Comparison of ENCODE assay signal across 8 cellular contexts in genomic region chr13:108326318-108326717, GRCh38. TPM values are rescaled to one million over a fixed set of nuclear protein-coding genes. Genes with fewer than 3 reads are reported as not detected.
A peak's percentile ranks its signal among the peaks of the same experiment; 100 is the strongest.
DNase-seq lines count a peak whose midpoint lies in the region; ATAC-seq and TF ChIP-seq lines count a peak whose summit lies in the region.

No MANE protein-coding gene starts in this region.

- DNase-seq in Right ventricle myocardium inferior (ENCODE audit: missing footprints) = peak; percentile 44
- DNase-seq in heart right ventricle = no peak
- DNase-seq in SIG-M5 (lab: John Stamatoyannopoulos, UW) = peak; percentile 57
- DNase-seq in type B pancreatic cell (ENCODE audit: extremely low spot score, unreplicated experiment) = no peak
- no peak for DNase-seq in anterior cingulate cortex (lab: John Stamatoyannopoulos, UW)
- DNase-seq in NCI-H1694 (lab: John Stamatoyannopoulos, UW) = no peak
- DNase-seq in activated CD4-positive, CD25-positive, alpha-beta regulatory T cell (lab: John Stamatoyannopoulos, UW) = no peak

- peak overlapping the region in 1 of 10 donors; percentile 16 for H3K27ac ChIP-seq in heart right ventricle

- ATAC-seq in Right ventricle myocardium inferior = no peak
- ATAC-seq in heart right ventricle = no peak
- ATAC-seq in HG03064 (IDR thresholded peaks at IDR 0.05; ENCODE audit: low read depth, unreplicated experiment) = peak; percentile 55

- H3K36me3 ChIP-seq in heart right ventricle = no peaks in the 10 kb centered on the region

- peaks cover 7% of the 10 kb centered on the region for H3K27me3 Mint-ChIP-seq in type B pancreatic cell

- H3K36me3 Mint-ChIP-seq in type B pancreatic cell = no peaks in the 10 kb centered on the region

- intact Hi-C loops in Right ventricle myocardium inferior (cut with DNase I) = no loop called here
- intact Hi-C loops in heart right ventricle (cut with DNase I) = loop anchor here in 7 of 10 donors (5.0 to 10.0 kb wide), 5 partner anchors 102 to 571 kb away; no protein-coding TSS in a partner anchor

- WGBS in heart right ventricle, 2 donors = 54 to 55% methylated on average over 6 of the region's 6 CpGs

- peaks cover 0 to 52% (median 9%) of the 10 kb centered on the region in 7 donors for H3K27me3 ChIP-seq in heart right ventricle

- no peaks in the 10 kb centered on the region for H3K9me3 ChIP-seq in heart right ventricle

- TF ChIP-seq CTCF in heart right ventricle (IDR thresholded peaks at IDR 0.05) = no peak
- TF ChIP-seq CTCF in type B pancreatic cell (conservative IDR thresholded peaks at IDR 0.05) = no peak

- H3K4me1 Mint-ChIP-seq in type B pancreatic cell (ENCODE audit: unreplicated experiment) = no peaks in the 10 kb centered on the region

- no peak overlapping the region for H3K27ac Mint-ChIP-seq in type B pancreatic cell

- H3K4me3 ChIP-seq in heart right ventricle = no peak overlapping the region

- peaks cover 0 to 24% (median 0%) of the 10 kb centered on the region in 9 donors for H3K4me1 ChIP-seq in heart right ventricle

- no peak overlapping the region for H3K4me3 Mint-ChIP-seq in type B pancreatic cell

- no peaks in the 10 kb centered on the region for H3K9me3 Mint-ChIP-seq in type B pancreatic cell

RNA-seq across cellular contexts. Expression of gene TNFSF13B, which starts 56.8 kb away (rescaled TPM):
- total RNA-seq in Right ventricle myocardium inferior (2.1 TPM), heart right ventricle (10 to 100 TPM in 1 of 10 donors, 1 to 10 TPM in 8, under 1 TPM in 1; 0.83 to 20.8 (median 2.0) TPM), type B pancreatic cell (ENCODE audit: low replicate concordance) (0.45 and 1.8 TPM in 2 replicates)
- polyA plus RNA-seq in heart right ventricle = 1 to 10 TPM in 1 of 2 donors, under 1 TPM in 1; 0.52 to 2.6 TPM

Comparison
In these comparisons a context has a peak if more than half of its experiments do, and no peak if none do; other contexts are left out.
1. DNase-seq: peak in Right ventricle myocardium inferior (single experiment) and SIG-M5 (single experiment); none in heart right ventricle (0 of 2), type B pancreatic cell (single experiment), anterior cingulate cortex (0 of 58), NCI-H1694 (single experiment) and activated CD4-positive, CD25-positive, alpha-beta regulatory T cell (0 of 4).